1 cellular context compared by ENCODE assay signal in the genomic region with DNA sequence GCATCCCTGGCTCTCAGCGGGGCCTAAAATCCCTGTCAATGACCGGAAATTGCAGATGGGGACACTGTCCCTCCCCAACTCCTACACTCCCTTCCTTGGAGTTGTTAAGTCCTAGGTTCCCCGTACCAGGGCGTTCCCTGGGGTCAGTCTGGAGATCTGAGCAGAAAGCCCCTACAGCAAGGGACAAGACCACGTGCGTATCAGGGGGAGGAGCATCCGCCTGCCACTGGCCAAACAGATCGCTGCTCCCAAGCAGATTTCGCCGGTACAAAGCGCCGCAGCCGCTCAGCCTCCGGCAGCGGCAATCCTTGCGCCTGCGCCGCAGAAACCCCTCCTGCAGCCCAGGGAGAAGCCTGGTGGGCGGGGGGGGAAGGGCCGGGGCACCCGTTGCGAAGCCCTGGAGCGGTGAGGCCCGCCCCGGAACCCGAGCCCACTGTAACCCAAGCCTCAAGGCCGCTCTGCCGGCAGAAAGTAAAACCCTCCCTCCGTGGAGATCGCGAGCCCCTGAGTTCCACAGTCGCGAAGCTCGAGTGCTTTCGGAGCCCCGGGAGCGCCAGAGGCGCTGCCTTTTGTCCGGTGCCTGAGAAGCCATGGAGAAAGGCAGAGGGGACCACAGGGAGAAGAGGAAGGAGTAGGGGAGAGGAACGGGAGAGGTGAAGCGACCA.
TF ChIP-seq lines count a peak whose summit lies in the region.

No MANE protein-coding gene starts in this region.

TF ChIP-seq in IMR-90, 13 proteins besides CTCF, POLR2A, EP300 and RAD21 (continued from another document):
- TF ChIP-seq, protein P1, sequence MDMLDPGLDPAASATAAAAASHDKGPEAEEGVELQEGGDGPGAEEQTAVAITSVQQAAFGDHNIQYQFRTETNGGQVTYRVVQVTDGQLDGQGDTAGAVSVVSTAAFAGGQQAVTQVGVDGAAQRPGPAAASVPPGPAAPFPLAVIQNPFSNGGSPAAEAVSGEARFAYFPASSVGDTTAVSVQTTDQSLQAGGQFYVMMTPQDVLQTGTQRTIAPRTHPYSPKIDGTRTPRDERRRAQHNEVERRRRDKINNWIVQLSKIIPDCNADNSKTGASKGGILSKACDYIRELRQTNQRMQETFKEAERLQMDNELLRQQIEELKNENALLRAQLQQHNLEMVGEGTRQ (IDR thresholded peaks at IDR 0.05; ENCODE audit: low read depth, low read length): 0 out of 2 replicates have a peak, but pooled peaks have one; percentile 4
